14 cellular contexts compared by ENCODE assay signal in the genomic region with DNA sequence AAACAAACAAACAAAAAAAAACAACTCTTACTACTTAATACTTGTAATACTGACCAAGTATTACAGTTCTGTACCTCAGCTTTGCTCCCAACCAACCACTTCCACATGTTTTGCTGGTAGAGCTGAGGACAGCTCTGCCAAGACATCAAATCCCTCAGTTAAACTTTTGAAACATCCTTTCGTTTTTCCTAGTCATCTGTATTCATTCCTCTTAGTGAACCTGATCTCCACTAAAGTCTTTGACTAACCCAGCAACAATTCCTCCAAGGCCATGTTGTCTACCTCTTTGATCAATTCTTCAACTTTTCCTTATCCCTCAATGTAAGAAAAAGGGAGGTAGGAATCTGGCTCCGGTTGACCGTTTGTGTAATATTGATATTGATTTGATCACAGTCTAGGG.
A peak's percentile ranks its signal among the peaks of the same experiment; 100 is the strongest.
DNase-seq lines count a peak whose midpoint lies in the region; ATAC-seq and TF ChIP-seq lines count a peak whose summit lies in the region.
"Had no signal": no experiment of that assay in that cellular context is flagged by ENCODE, and none has a peak within 500 bp of the region (broad histone marks: within the 10 kb centered on the region; RNA-seq: fewer than 3 reads in every experiment).

No MANE protein-coding gene starts in this region.

- no peak for TF ChIP-seq CTCF in gastrocnemius medialis (IDR thresholded peaks at IDR 0.05 in 4 of 5, conservative IDR thresholded peaks at IDR 0.05 in 1 of 5)

- DNase-seq in adipocyte (ENCODE audit: low read depth) = no peak
- no peak for DNase-seq in mesenchymal stem cell
- DNase-seq in gastrocnemius medialis = no peak
- no peak for DNase-seq in NCI-H510A treated with DMSO at 0.1 percent for 48 hours (lab: John Stamatoyannopoulos, UW)
- DNase-seq: Caco-2; CD8-positive, alpha-beta memory T cell; DND-41; GDM1 had no signal

- no peak overlapping the region for H3K18ac ChIP-seq in mesenchymal stem cell (ENCODE audit: low read depth in 1 of 2, low read length in 2 of 2)

- no peak overlapping the region for H2BK5ac ChIP-seq in mesenchymal stem cell (ENCODE audit: low read depth, low read length, poor library complexity, severe bottlenecking)

- no peak overlapping the region for H2AFZ ChIP-seq in mesenchymal stem cell (ENCODE audit: low read depth, low read length)

- no peaks in the 10 kb centered on the region for H3K79me1 ChIP-seq in mesenchymal stem cell (replicated peaks; ENCODE audit: low read length, poor library complexity, severe bottlenecking)

- H3K4me1 ChIP-seq in adipocyte (ENCODE audit: control insufficient read depth, insufficient read depth, low read length) = peaks cover 69% of the 10 kb centered on the region
- no peaks in the 10 kb centered on the region for H3K4me1 ChIP-seq in mesenchymal stem cell (ENCODE audit: control insufficient read depth, insufficient read depth, low read depth, low read length)
- H3K4me1 ChIP-seq in gastrocnemius medialis = peaks cover 0 to 6% of the 10 kb centered on the region in 2 donors
- H3K4me1 ChIP-seq: Caco-2 had no signal

- H2BK15ac ChIP-seq in mesenchymal stem cell (ENCODE audit: low read depth, poor library complexity, severe bottlenecking) = no peak overlapping the region

- intact Hi-C loops in gastrocnemius medialis (cut with DNase I; ENCODE audit: low total_unique reads) = no loop called here

- H2BK120ac ChIP-seq in mesenchymal stem cell (ENCODE audit: low read depth, low read length) = no peak overlapping the region

- WGBS in mesenchymal stem cell = 100% methylated on average over 1 of the region's 3 CpGs

- peaks cover 17% of the 10 kb centered on the region for H3K36me3 Mint-ChIP-seq in IgD-negative memory B cell
- H3K36me3 Mint-ChIP-seq in stimulated activated memory B cell treated with anti-CD40 and anti-IgM and Interleukin-4, amounts not matched to agents 10 μg/mL and 1 μg/mL and 100 μg/mL, for 72 hours = peaks cover 29% of the 10 kb centered on the region
- H3K36me3 Mint-ChIP-seq: CD8-positive, alpha-beta memory T cell had no signal

- no peak overlapping the region for H3K23ac ChIP-seq in mesenchymal stem cell (ENCODE audit: low read length in 2 of 2)

- no peak overlapping the region for H4K91ac ChIP-seq in mesenchymal stem cell (ENCODE audit: low read length)

- H3K36me3 ChIP-seq in adipocyte (ENCODE audit: control insufficient read depth, insufficient read depth, low read length, severe bottlenecking) (no peaks in the 10 kb centered on the region), mesenchymal stem cell (ENCODE audit: control insufficient read depth in 1 of 2, insufficient read depth in 2 of 2, low read depth in 1 of 2, low read length in 2 of 2) (peaks cover 0 to 16% of the 10 kb centered on the region in 2 experiments), gastrocnemius medialis (no peaks in the 10 kb centered on the region)
- H3K36me3 ChIP-seq: BLaER1 had no signal

- no peak for TF ChIP-seq POLR2A in gastrocnemius medialis (IDR thresholded peaks at IDR 0.05)

- no peaks in the 10 kb centered on the region for H3K9me3 Mint-ChIP-seq in IgD-negative memory B cell
- no peaks in the 10 kb centered on the region for H3K9me3 Mint-ChIP-seq in stimulated activated memory B cell treated with anti-CD40 and anti-IgM and Interleukin-4, amounts not matched to agents 10 μg/mL and 1 μg/mL and 100 μg/mL, for 72 hours

- peak overlapping the region in 2 of 3 donors; percentile 52 to 59 for H3K27ac Mint-ChIP-seq in IgD-negative memory B cell
- peak overlapping the region; percentile 49 for H3K27ac Mint-ChIP-seq in stimulated activated memory B cell treated with anti-CD40 and anti-IgM and Interleukin-4, amounts not matched to agents 10 μg/mL and 1 μg/mL and 100 μg/mL, for 72 hours
- H3K27ac Mint-ChIP-seq: CD8-positive, alpha-beta memory T cell had no signal

- no peak overlapping the region for H2BK12ac ChIP-seq in mesenchymal stem cell (ENCODE audit: low read length in 2 of 2)

- no peak overlapping the region for H4K8ac ChIP-seq in mesenchymal stem cell (ENCODE audit: low read length)

- no peak overlapping the region for H2AK5ac ChIP-seq in mesenchymal stem cell (ENCODE audit: low read length, severe bottlenecking)

- H3K4me3 ChIP-seq in adipocyte (ENCODE audit: low read length) (peak overlapping the region; percentile 34), mesenchymal stem cell (ENCODE audit: insufficient read depth in 1 of 2, low read depth in 1 of 2, low read length in 2 of 2) (no peak overlapping the region), gastrocnemius medialis (no peak overlapping the region)
- H3K4me3 ChIP-seq: A549, BLaER1 had no signal

- H3K4me2 ChIP-seq in mesenchymal stem cell (ENCODE audit: low read length, poor library complexity, severe bottlenecking) = no peak overlapping the region
- H3K4me2 ChIP-seq: A549, BLaER1 had no signal

- no peak overlapping the region for H3K14ac ChIP-seq in mesenchymal stem cell (ENCODE audit: low read length in 2 of 2)

- no peaks in the 10 kb centered on the region for H3K27me3 Mint-ChIP-seq in IgD-negative memory B cell
- H3K27me3 Mint-ChIP-seq in stimulated activated memory B cell treated with anti-CD40 and anti-IgM and Interleukin-4, amounts not matched to agents 10 μg/mL and 1 μg/mL and 100 μg/mL, for 72 hours = no peaks in the 10 kb centered on the region
- H3K27me3 Mint-ChIP-seq: CD8-positive, alpha-beta memory T cell had no signal

- in situ Hi-C loops in gastrocnemius medialis (cut with MboI; ENCODE audit: low sequenced_read_pairs in 4 of 4) = no loop called here

- no peaks in the 10 kb centered on the region for H3K9me3 ChIP-seq in adipocyte (ENCODE audit: control insufficient read depth, low read length)
- no peaks in the 10 kb centered on the region for H3K9me3 ChIP-seq in mesenchymal stem cell (ENCODE audit: control insufficient read depth, low read length)
- H3K9me3 ChIP-seq in gastrocnemius medialis = no peaks in the 10 kb centered on the region
- H3K9me3 ChIP-seq: A549, BLaER1, Caco-2 had no signal

- H3K4ac ChIP-seq in mesenchymal stem cell (ENCODE audit: low read depth in 1 of 2, low read length in 2 of 2) = no peak overlapping the region

- ATAC-seq in stimulated activated memory B cell treated with anti-CD40 and anti-IgM and Interleukin-4, amounts not matched to agents 10 μg/mL and 1 μg/mL and 100 μg/mL, for 72 hours = no peak
- no peak for ATAC-seq in gastrocnemius medialis
- ATAC-seq in HG03378 (IDR thresholded peaks at IDR 0.05; ENCODE audit: unreplicated experiment) = no peak
- ATAC-seq: A549, HCT116 had no signal

- peak overlapping the region; percentile 42 for H3K9ac ChIP-seq in adipocyte (ENCODE audit: low read length)
- H3K9ac ChIP-seq in mesenchymal stem cell (ENCODE audit: low read length) = peak overlapping the region; percentile 45
- H3K9ac ChIP-seq: BLaER1 had no signal

- no peaks in the 10 kb centered on the region for H3K27me3 ChIP-seq in adipocyte (replicated peaks; ENCODE audit: control insufficient read depth, insufficient read depth, low read length)
- no peaks in the 10 kb centered on the region for H3K27me3 ChIP-seq in mesenchymal stem cell (ENCODE audit: control insufficient read depth in 1 of 2, insufficient read depth in 1 of 2, low read length in 2 of 2)
- no peaks in the 10 kb centered on the region for H3K27me3 ChIP-seq in gastrocnemius medialis
- H3K27me3 ChIP-seq: BLaER1 had no signal

- no peak overlapping the region for H3K27ac ChIP-seq in mesenchymal stem cell (ENCODE audit: low read length, poor library complexity, severe bottlenecking)
- H3K27ac ChIP-seq in gastrocnemius medialis = no peak overlapping the region
- H3K27ac ChIP-seq: BLaER1 had no signal

- no peak overlapping the region for H3K4me3 Mint-ChIP-seq in IgD-negative memory B cell
- H3K4me3 Mint-ChIP-seq in stimulated activated memory B cell treated with anti-CD40 and anti-IgM and Interleukin-4, amounts not matched to agents 10 μg/mL and 1 μg/mL and 100 μg/mL, for 72 hours = no peak overlapping the region
- H3K4me3 Mint-ChIP-seq: CD8-positive, alpha-beta memory T cell had no signal

- H3K4me1 Mint-ChIP-seq in IgD-negative memory B cell = peaks cover 17 to 41% (median 35%) of the 10 kb centered on the region in 3 donors
- H3K4me1 Mint-ChIP-seq in stimulated activated memory B cell treated with anti-CD40 and anti-IgM and Interleukin-4, amounts not matched to agents 10 μg/mL and 1 μg/mL and 100 μg/mL, for 72 hours = peaks cover 42% of the 10 kb centered on the region
- H3K4me1 Mint-ChIP-seq: CD8-positive, alpha-beta memory T cell had no signal
